In genomic region chrY:12357204-12357603, GRCh38 we compare ENCODE assay signal across 8 cellular contexts.
"Had no signal": no experiment of that assay in that cellular context is flagged by ENCODE, and none has a peak within 500 bp of the region (broad histone marks: within the 10 kb centered on the region; RNA-seq: fewer than 3 reads in every experiment).

No MANE protein-coding gene starts in this region.

- DNase-seq: GM23248, GOT3, H7, HFFc6, IMR-90 had no signal

- H3K27ac ChIP-seq: GM23248 had no signal

- H3K36me3 ChIP-seq: HAP-1 had no signal

- ATAC-seq: HCT116, K562 had no signal

- H3K9me3 ChIP-seq: HAP-1 had no signal

- H3K4me1 ChIP-seq: HAP-1 had no signal

- H3K4me3 ChIP-seq: GM23248, HAP-1, K562 had no signal
